In the genomic region with DNA sequence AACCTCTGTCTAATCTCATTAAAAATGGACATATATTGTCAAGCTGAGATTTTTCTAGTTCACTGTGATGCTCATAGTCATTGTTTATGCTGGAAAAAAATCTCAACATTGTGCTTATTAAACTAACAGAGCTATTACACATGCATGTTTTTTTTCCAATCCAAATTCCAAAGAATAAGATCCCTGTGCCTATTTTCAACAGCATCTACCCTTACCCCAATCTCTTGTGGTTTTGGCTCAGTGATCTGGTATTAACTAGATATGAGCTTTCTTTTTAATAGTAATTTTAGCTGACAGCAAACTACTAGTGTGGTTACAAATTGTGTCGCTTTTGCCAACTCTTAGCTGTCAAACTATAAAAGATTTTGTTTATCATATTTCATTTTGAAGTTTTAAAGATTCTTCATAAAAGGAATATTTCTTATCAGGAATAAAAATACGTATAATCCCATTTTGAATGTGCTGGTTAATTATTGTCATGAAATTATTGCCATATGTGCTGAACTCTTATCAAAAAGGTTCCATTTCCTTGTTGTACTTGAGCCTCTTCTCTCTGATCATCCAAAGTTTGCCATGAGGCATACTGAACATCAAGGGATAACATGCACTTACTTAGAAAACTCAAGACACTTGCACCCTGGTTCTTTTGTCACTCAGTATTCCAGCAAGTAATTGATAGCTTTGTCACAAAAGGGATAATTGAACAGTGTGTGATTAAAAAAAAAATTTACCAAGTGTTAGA, we compare ENCODE assay signal across 33 cellular contexts.
A peak's percentile ranks its signal among the peaks of the same experiment; 100 is the strongest.
DNase-seq lines count a peak whose midpoint lies in the region; ATAC-seq, FAIRE-seq and TF ChIP-seq lines count a peak whose summit lies in the region.
"Had no signal": no experiment of that assay in that cellular context is flagged by ENCODE, and none has a peak within 500 bp of the region (broad histone marks: within the 10 kb centered on the region; RNA-seq: fewer than 3 reads in every experiment).

No MANE protein-coding gene starts in this region.

- no peak for FAIRE-seq in HepG2 (lab: Jason Lieb, UNC)

- in situ Hi-C loops in HepG2 (cut with HindIII; ENCODE audit: extremely low pct_ligation_motif_present, low pct_unique_long_range_greater_than_20kb): no loop called here

- no peak overlapping the region for H2AFZ ChIP-seq in SK-N-SH (ENCODE audit: low read depth)
- H2AFZ ChIP-seq in HepG2 (ENCODE audit: low read length): no peak overlapping the region

- H4K20me1 ChIP-seq in SK-N-SH (ENCODE audit: insufficient read depth): no peaks in the 10 kb centered on the region
- no peaks in the 10 kb centered on the region for H4K20me1 ChIP-seq in HepG2 (ENCODE audit: insufficient read depth, low read length)

- H3K27me3 ChIP-seq in SK-N-SH (ENCODE audit: insufficient read depth): no peaks in the 10 kb centered on the region
- H3K27me3 ChIP-seq in HepG2 (ENCODE audit: control insufficient read depth in 1 of 2, insufficient read depth in 2 of 2, low read length in 2 of 2): no peaks in the 10 kb centered on the region
- H3K27me3 ChIP-seq: ascending aorta, Peyer's patch had no signal

- TF ChIP-seq RAD21 in SK-N-SH (IDR thresholded peaks at IDR 0.05; ENCODE audit: low read length): no peak
- no peak for TF ChIP-seq RAD21 in HepG2 (CRISPR knock-in tag; IDR thresholded peaks at IDR 0.05)

- H3K9ac ChIP-seq in SK-N-SH: no peak overlapping the region
- no peak overlapping the region for H3K9ac ChIP-seq in HepG2 (ENCODE audit: insufficient read depth, low read depth, low read length)

- H3K4me1 ChIP-seq in SK-N-SH (ENCODE audit: control insufficient read depth in 1 of 2, insufficient read depth in 2 of 2, low read depth in 1 of 2, low read length in 1 of 2): peaks cover 0 to 9% of the 10 kb centered on the region in 2 experiments; a peak in 1 of 4 replicates
- no peaks in the 10 kb centered on the region for H3K4me1 ChIP-seq in HepG2 (ENCODE audit: insufficient read depth, low read length)
- H3K4me1 ChIP-seq: ascending aorta, Caco-2, psoas muscle had no signal

- no peaks in the 10 kb centered on the region for H3F3A ChIP-seq in SK-N-SH (replicated peaks; ENCODE audit: insufficient read depth)

- no peak for TF ChIP-seq POLR2A in HepG2 (IDR thresholded peaks at IDR 0.05; ENCODE audit: insufficient read depth in 1 of 2, low read depth in 2 of 2, low read length in 2 of 2)

- no TSS peak for BruUV-seq in HepG2 (replicated peaks; lab: Mats Ljungman, UMichigan)

- 60% methylated on average over 2 of the region's 2 CpGs for WGBS in SK-N-SH (ENCODE audit: low lambda C conversion rate)
- 33% methylated on average over 2 of the region's 2 CpGs for WGBS in HepG2 (ENCODE audit: low lambda C conversion rate)

- POLR2A ChIA-PET in SK-N-SH (lab: Yijun Ruan, JAX) (no interaction called here), HepG2 (lab: Yijun Ruan, JAX) (no interaction called here)

- ATAC-seq in SK-N-SH treated with all-trans-retinoic acid at 6 μM for 48 hours: peak; percentile 81
- no peak for ATAC-seq in GM21367 (IDR thresholded peaks at IDR 0.05; ENCODE audit: unreplicated experiment)
- no peak for ATAC-seq in GM18520 (IDR thresholded peaks at IDR 0.05; ENCODE audit: unreplicated experiment)
- ATAC-seq in HepG2: no peak
- ATAC-seq: left lobe of liver; naive thymus-derived CD4-positive, alpha-beta T cell; psoas muscle had no signal

- H3K9me2 ChIP-seq in SK-N-SH: peaks cover 4% of the 10 kb centered on the region; the same call in 1 of the 2 replicates

- intact Hi-C loops in HepG2 (cut with micrococcal nuclease; ENCODE audit: unreplicated experiment): no loop called here

- no peaks in the 10 kb centered on the region for H3K9me3 ChIP-seq in SK-N-SH
- H3K9me3 ChIP-seq in HepG2 (ENCODE audit: low read length): no peaks in the 10 kb centered on the region
- H3K9me3 ChIP-seq: ascending aorta, Caco-2, Peyer's patch, psoas muscle had no signal

- no peak overlapping the region for H3K4me3 ChIP-seq in SK-N-SH (ENCODE audit: low read depth in 2 of 2, low read length in 1 of 2)
- H3K4me3 ChIP-seq in HepG2 (replicated peaks in 1 of 3; ENCODE audit: insufficient read depth in 1 of 3, low read depth in 2 of 3, low read length in 3 of 3): no peak overlapping the region
- H3K4me3 ChIP-seq: ascending aorta, Peyer's patch, psoas muscle had no signal

- H3K4me2 ChIP-seq in SK-N-SH (no peak overlapping the region), HepG2 (ENCODE audit: low read depth, low read length) (no peak overlapping the region)

- H3K36me3 ChIP-seq in SK-N-SH (replicated peaks in 1 of 2; ENCODE audit: control insufficient read depth in 1 of 2, insufficient read depth in 2 of 2, low read length in 1 of 2) (no peaks in the 10 kb centered on the region), HepG2 (replicated peaks in 1 of 2; ENCODE audit: control insufficient read depth in 1 of 2, insufficient read depth in 2 of 2, low read length in 2 of 2) (no peaks in the 10 kb centered on the region)
- H3K36me3 ChIP-seq: ascending aorta, Peyer's patch, WERI-Rb-1 had no signal

- H3K27ac ChIP-seq in SK-N-SH (ENCODE audit: low read depth in 2 of 2, low read length in 1 of 2): no peak overlapping the region
- no peak overlapping the region for H3K27ac ChIP-seq in HepG2 (ENCODE audit: extremely low read length, insufficient read depth, low read length)
- H3K27ac ChIP-seq: 22Rv1, ascending aorta, Peyer's patch, psoas muscle, WERI-Rb-1 had no signal

- CTCF ChIA-PET in SK-N-SH (lab: Yijun Ruan, JAX) (interaction anchor here (2.2 kb wide), 1 partner anchor 31 kb away, joined by 9 read pairs; no protein-coding TSS in a partner anchor), HepG2 (lab: Yijun Ruan, JAX; ENCODE audit: low intra/inter-chr PET ratio, low total read pairs) (no interaction called here)

- no peaks in the 10 kb centered on the region for H3K79me2 ChIP-seq in SK-N-SH (ENCODE audit: insufficient read depth)
- no peaks in the 10 kb centered on the region for H3K79me2 ChIP-seq in HepG2 (ENCODE audit: insufficient read depth, low read length)

- DNase-seq in SK-N-SH (no peak), fibroblast of gingiva (ENCODE audit: low read depth) (peak; percentile 69), myocyte (ENCODE audit: low read depth) (peak; percentile 65), DMS53 treated with DMSO at 0.1 percent for 48 hours (lab: John Stamatoyannopoulos, UW; ENCODE audit: unreplicated experiment) (no peak), HepG2 (ENCODE audit: low spot score) (no peak)
- DNase-seq: activated CD4-positive, alpha-beta T cell treated with anti-CD3 and anti-CD28 coated beads for 48 hours; activated gamma-delta T cell; activated naive CD8-positive, alpha-beta T cell treated with anti-CD3 and anti-CD28 coated beads, Interleukin-2, amount 10 ng/mL, durations not matched to agents 7 days and 5 days; activated T-cell treated with anti-CD3 and anti-CD28 coated beads, Interleukin-2, amount 50 U/mL, for 1 hour; Caco-2; cortex of kidney; DMS79 treated with DMSO at 0.1 percent for 48 hours; erythroblast; immature natural killer cell; Karpas-422; naive thymus-derived CD4-positive, alpha-beta T cell; NCI-H1417 treated with DMSO at 0.1 percent for 48 hours; NCI-H2029 treated with DMSO at 0.1 percent for 48 hours; NCI-H526 treated with DMSO at 0.1 percent for 48 hours; nucleus accumbens; Peyer's patch; psoas muscle; SHP77 treated with DMSO at 0.1 percent for 48 hours; stimulated activated CD4-positive, alpha-beta T cell treated with anti-CD3 and anti-CD28 coated beads, Interleukin-15, amount 100 ng/mL, for 24 hours; stimulated activated CD4-positive, alpha-beta T cell treated with anti-CD3 and anti-CD28 coated beads, Interleukin-4, amount 100 ng/mL, for 4 hours; trophoblast cell; WERI-Rb-1 had no signal

- no peak for TF ChIP-seq CTCF in SK-N-SH (IDR thresholded peaks at IDR 0.05)
- no peak for TF ChIP-seq CTCF in HepG2 (CRISPR knock-in tag; IDR thresholded peaks at IDR 0.05)

- TF ChIP-seq EP300 in SK-N-SH (IDR thresholded peaks at IDR 0.05; ENCODE audit: borderline replicate concordance in 1 of 2, low read depth in 1 of 2, low read length in 1 of 2): no peak
- TF ChIP-seq EP300 in HepG2 (IDR thresholded peaks at IDR 0.05; ENCODE audit: low read depth in 2 of 2, low read length in 2 of 2): no peak
- TF ChIP-seq EP300 in HepG2 (CRISPR knock-in tag; IDR thresholded peaks at IDR 0.05; ENCODE audit: borderline replicate concordance): no peak

TF ChIP-seq in SK-N-SH treated with all-trans-retinoic acid at 6 μM for 48 hours, 23 proteins besides CTCF, POLR2A, EP300 and RAD21 (continues in another document):
- TF ChIP-seq CSDC2 (CRISPR knock-in tag; IDR thresholded peaks at IDR 0.05): no peak

TF ChIP-seq in SK-N-SH, 30 proteins besides CTCF, POLR2A, EP300 and RAD21:
- TF ChIP-seq ELF1 (IDR thresholded peaks at IDR 0.05) (no peak), NRF1 (IDR thresholded peaks at IDR 0.05; ENCODE audit: low read depth, low read length) (no peak), TAF1 (IDR thresholded peaks at IDR 0.05; ENCODE audit: borderline replicate concordance, low read depth, low read length) (no peak), RFX5 (IDR thresholded peaks at IDR 0.05; ENCODE audit: low read length) (no peak), GABPA (IDR thresholded peaks at IDR 0.05; ENCODE audit: low read depth) (no peak)
- TF ChIP-seq, protein P1, sequence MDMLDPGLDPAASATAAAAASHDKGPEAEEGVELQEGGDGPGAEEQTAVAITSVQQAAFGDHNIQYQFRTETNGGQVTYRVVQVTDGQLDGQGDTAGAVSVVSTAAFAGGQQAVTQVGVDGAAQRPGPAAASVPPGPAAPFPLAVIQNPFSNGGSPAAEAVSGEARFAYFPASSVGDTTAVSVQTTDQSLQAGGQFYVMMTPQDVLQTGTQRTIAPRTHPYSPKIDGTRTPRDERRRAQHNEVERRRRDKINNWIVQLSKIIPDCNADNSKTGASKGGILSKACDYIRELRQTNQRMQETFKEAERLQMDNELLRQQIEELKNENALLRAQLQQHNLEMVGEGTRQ (IDR thresholded peaks at IDR 0.05; ENCODE audit: borderline replicate concordance, low read depth, low read length): no peak
TF ChIP-seq in SK-N-SH: peak in this region for 0.

TF ChIP-seq in HepG2, 621 proteins besides CTCF, POLR2A, EP300 and RAD21:
- TF ChIP-seq, protein P2, sequence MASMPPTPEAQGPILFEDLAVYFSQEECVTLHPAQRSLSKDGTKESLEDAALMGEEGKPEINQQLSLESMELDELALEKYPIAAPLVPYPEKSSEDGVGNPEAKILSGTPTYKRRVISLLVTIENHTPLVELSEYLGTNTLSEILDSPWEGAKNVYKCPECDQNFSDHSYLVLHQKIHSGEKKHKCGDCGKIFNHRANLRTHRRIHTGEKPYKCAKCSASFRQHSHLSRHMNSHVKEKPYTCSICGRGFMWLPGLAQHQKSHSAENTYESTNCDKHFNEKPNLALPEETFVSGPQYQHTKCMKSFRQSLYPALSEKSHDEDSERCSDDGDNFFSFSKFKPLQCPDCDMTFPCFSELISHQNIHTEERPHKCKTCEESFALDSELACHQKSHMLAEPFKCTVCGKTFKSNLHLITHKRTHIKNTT (CRISPR knock-in tag; IDR thresholded peaks at IDR 0.05): no peak
- no peak for TF ChIP-seq ZNF354B (CRISPR knock-in tag; IDR thresholded peaks at IDR 0.05)
TF ChIP-seq in HepG2: peak in this region for 0.

Comparison
In these comparisons a context has a peak if more than half of its experiments do, and no peak if none do; other contexts are left out.
1. DNase-seq: peak in fibroblast of gingiva (single experiment) and myocyte (single experiment); none in SK-N-SH (single experiment), DMS53 treated with DMSO at 0.1 percent for 48 hours (single experiment) and HepG2 (single experiment).